Comparison of ENCODE assay signal across 30 cellular contexts in genomic region chr12:78220811-78221210, GRCh38.
"Had no signal": no experiment of that assay in that cellular context is flagged by ENCODE, and none has a peak within 500 bp of the region (broad histone marks: within the 10 kb centered on the region; RNA-seq: fewer than 3 reads in every experiment).

No MANE protein-coding gene starts in this region.

- H3K9me3 ChIP-seq: ascending aorta, breast epithelium, esophagus muscularis mucosa, gastrocnemius medialis, heart right ventricle had no signal

- H3K27ac ChIP-seq: ascending aorta, breast epithelium, cardiac muscle cell, esophagus muscularis mucosa, foreskin keratinocyte, gastrocnemius medialis, heart right ventricle had no signal

- H3K36me3 ChIP-seq: ascending aorta, breast epithelium, cardiac muscle cell, esophagus muscularis mucosa, gastrocnemius medialis, heart right ventricle had no signal

- H3K27me3 ChIP-seq: ascending aorta, breast epithelium, cardiac muscle cell, esophagus muscularis mucosa, foreskin keratinocyte, gastrocnemius medialis, heart right ventricle had no signal

- H3K4me3 ChIP-seq: ascending aorta, breast epithelium, cardiac muscle cell, esophagus muscularis mucosa, gastrocnemius medialis, heart right ventricle had no signal

- DNase-seq: activated CD4-positive, alpha-beta memory T cell treated with anti-CD3 and anti-CD28 coated beads, Interleukin-2, amount 10 ng/mL, durations not matched to agents 7 days and 5 days; activated CD4-positive, alpha-beta T cell treated with anti-CD3 and anti-CD28 coated beads for 1 hour; activated CD4-positive, alpha-beta T cell treated with anti-CD3 and anti-CD28 coated beads for 4 hours; activated CD4-positive, alpha-beta T cell treated with anti-CD3 and anti-CD28 coated beads, Interleukin-2, amount 10 ng/mL, durations not matched to agents 7 days and 5 days; activated CD4-positive, alpha-beta T cell treated with anti-CD3 and anti-CD28 coated beads, Interleukin-2, amount 50 U/mL, for 4 hours; activated CD8-positive, alpha-beta memory T cell treated with anti-CD3 and anti-CD28 coated beads, Interleukin-2, amount 50 U/mL, for 48 hours; activated gamma-delta T cell; activated naive CD4-positive, alpha-beta T cell; activated naive CD4-positive, alpha-beta T cell treated with anti-CD3 and anti-CD28 coated beads, Interleukin-2, amount 10 ng/mL, durations not matched to agents 7 days and 5 days; activated naive CD8-positive, alpha-beta T cell treated with anti-CD3 and anti-CD28 coated beads, Interleukin-2, amount 10 ng/mL, durations not matched to agents 7 days and 5 days; activated T-cell treated with anti-CD3 and anti-CD28 coated beads for 4 hours; activated T-cell treated with anti-CD3 and anti-CD28 coated beads, Interleukin-2, amount 50 U/mL, for 24 hours; activated T-cell treated with anti-CD3 and anti-CD28 coated beads, Interleukin-2, amount 50 U/mL, for 72 hours; central memory CD4-positive, alpha-beta T cell; cortex of kidney; dermis blood vessel endothelial cell; effector CD4-positive, alpha-beta T cell; effector memory CD8-positive, alpha-beta T cell; erythroblast; foreskin keratinocyte; gastrocnemius medialis; glutamatergic neuron; heart right ventricle; T-helper 2 cell had no signal

- ATAC-seq: activated naive CD4-positive, alpha-beta T cell treated with anti-CD3 and anti-CD28 coated beads, Interleukin-2, amount 50 U/mL, for 72 hours; activated T-cell treated with anti-CD3 and anti-CD28 coated beads, Interleukin-2, amount 50 U/mL, for 72 hours; effector memory CD8-positive, alpha-beta T cell; foreskin keratinocyte; gastrocnemius medialis; WTC11 had no signal

- H3K4me1 ChIP-seq: ascending aorta, breast epithelium, esophagus muscularis mucosa, foreskin keratinocyte, gastrocnemius medialis, heart right ventricle had no signal
